ENCODE assay signal across 8 cellular contexts in genomic region chr10:62817120-62817762, GRCh38. TPM values are rescaled to one million over a fixed set of nuclear protein-coding genes. Genes with fewer than 3 reads are reported as not detected.
DNase-seq lines count a peak whose midpoint lies in the region; ATAC-seq lines count a peak whose summit lies in the region.

No MANE protein-coding gene starts in this region.

- no peaks in the 10 kb centered on the region for H3K9me3 ChIP-seq in ectodermal cell (ENCODE audit: control insufficient read depth, low read length)

- H2AFZ ChIP-seq in ACC112 (ENCODE audit: low read length, unreplicated experiment) = peak overlapping the region; percentile 49

- peaks cover 19% of the 10 kb centered on the region for H3K27me3 Mint-ChIP-seq in activated CD4-positive, alpha-beta T cell treated with anti-CD3 and anti-CD28 coated beads for 36 hours

- ATAC-seq in GM19035 (IDR thresholded peaks at IDR 0.05; ENCODE audit: unreplicated experiment) (peak; percentile 20), HG03520 (IDR thresholded peaks at IDR 0.05; ENCODE audit: unreplicated experiment) (peak; percentile 8)
- ATAC-seq in activated CD4-positive, alpha-beta T cell treated with anti-CD3 and anti-CD28 coated beads for 36 hours = peak; percentile 6

- CTCF ChIA-PET in activated CD4-positive, alpha-beta T cell treated with anti-CD3 and anti-CD28 coated beads for 36 hours (lab: Charles Lee) = interaction anchor here (0.5 to 4.2 kb wide), 33 partner anchors 9 to 829 kb away, joined by 3 to 51 read pairs (median 3); partner anchors contain the start of gene NRBF2

- H3K9me3 Mint-ChIP-seq in activated CD4-positive, alpha-beta T cell treated with anti-CD3 and anti-CD28 coated beads for 36 hours (ENCODE audit: low read depth) = no peaks in the 10 kb centered on the region

- H3K36me3 Mint-ChIP-seq in activated CD4-positive, alpha-beta T cell treated with anti-CD3 and anti-CD28 coated beads for 36 hours (ENCODE audit: low read depth) = peaks cover 39% of the 10 kb centered on the region

- H3K27ac Mint-ChIP-seq in activated CD4-positive, alpha-beta T cell treated with anti-CD3 and anti-CD28 coated beads for 36 hours = peak overlapping the region; percentile 99

- H3K79me2 ChIP-seq in ACC112 (ENCODE audit: control insufficient read depth, insufficient read depth, low read length, unreplicated experiment) = no peaks in the 10 kb centered on the region

- peaks cover 40% of the 10 kb centered on the region for H3K4me1 Mint-ChIP-seq in activated CD4-positive, alpha-beta T cell treated with anti-CD3 and anti-CD28 coated beads for 36 hours

- no peaks in the 10 kb centered on the region for H3K36me3 ChIP-seq in ACC112 (ENCODE audit: insufficient read depth, low read length)
- H3K36me3 ChIP-seq in ectodermal cell (ENCODE audit: control insufficient read depth, insufficient read depth, low read length) = no peaks in the 10 kb centered on the region

- POLR2A ChIA-PET in activated CD4-positive, alpha-beta T cell treated with anti-CD3 and anti-CD28 coated beads for 36 hours (lab: Charles Lee) = interaction anchor here (0.6 to 2.5 kb wide), 11 partner anchors 13 to 316 kb away, joined by 3 to 17 read pairs (median 7); partner anchors contain the start of genes ADO and NRBF2

- H3K4me1 ChIP-seq in ACC112 (ENCODE audit: control insufficient read depth, insufficient read depth, low read length, unreplicated experiment) (peaks cover 5% of the 10 kb centered on the region), ectodermal cell (ENCODE audit: control insufficient read depth, insufficient read depth, low read length) (peaks cover 14% of the 10 kb centered on the region)

- WGBS in ectodermal cell, 2 experiments = 1% methylated on average over 49 of the region's 49 CpGs

- H3K27ac ChIP-seq in ACC112 (ENCODE audit: low read depth, low read length) (no peak overlapping the region), ectodermal cell (ENCODE audit: insufficient read depth, low read depth, low read length, poor library complexity, severe bottlenecking) (no peak overlapping the region)

- peak overlapping the region; percentile 99 for H3K4me3 Mint-ChIP-seq in activated CD4-positive, alpha-beta T cell treated with anti-CD3 and anti-CD28 coated beads for 36 hours

- DNase-seq in activated CD4-positive, alpha-beta T cell treated with anti-CD3 and anti-CD28 coated beads for 36 hours = peak; percentile 77
- peak; percentile 91 for DNase-seq in mesenteric fat pad (ENCODE audit: low spot score)
- peak; percentile 55 to 68 for DNase-seq in stimulated activated CD8-positive, alpha-beta memory T cell treated with anti-CD3 and anti-CD28 coated beads, Interleukin-7, amount 100 ng/mL, for 4 hours (ENCODE audit: low read depth in 2 of 2)
- no peak for DNase-seq in COLO829 (ENCODE audit: low spot score)

- intact Hi-C loops in activated CD4-positive, alpha-beta T cell treated with anti-CD3 and anti-CD28 coated beads for 36 hours (cut with DNase I, micrococcal nuclease) = loop anchor here (2.0 to 10.0 kb wide), 11 partner anchors 225 to 914 kb away; partner anchors contain the start of gene REEP3 (in 1 of the 2)

- H3K27me3 ChIP-seq in ACC112 (ENCODE audit: insufficient read depth, low read length) = peaks cover 50% of the 10 kb centered on the region
- H3K27me3 ChIP-seq in ectodermal cell (ENCODE audit: control insufficient read depth, insufficient read depth, low read length, poor library complexity, severe bottlenecking) = peaks cover 77% of the 10 kb centered on the region

- H3K4me3 ChIP-seq in ACC112 (ENCODE audit: low read depth, low read length) (peak overlapping the region; percentile 81), ectodermal cell (ENCODE audit: insufficient read depth, low read depth, low read length) (peak overlapping the region; percentile 54)

RNA-seq across cellular contexts. Expression of gene EGR2, which starts 1.1 kb away (rescaled TPM):
- 10 to 100 TPM; 46.0 to 53.9 TPM for total RNA-seq in activated CD4-positive, alpha-beta T cell treated with anti-CD3 and anti-CD28 coated beads for 36 hours
- polyA plus RNA-seq in ectodermal cell (2013, experiment 1 of 4) = 11.0 TPM
- 10.5 TPM for polyA plus RNA-seq in ectodermal cell (2013, experiment 2 of 4)
- polyA plus RNA-seq in ectodermal cell (2013, experiment 3 of 4) = 8.9 TPM
- polyA plus RNA-seq in ectodermal cell (2013, experiment 4 of 4) = 8.8 TPM
- 21.1 TPM for total RNA-seq in mesenteric fat pad

RNA-seq across cellular contexts. Expression of gene ADO, which starts 12.7 kb away (rescaled TPM):
- 10 to 100 TPM; 21.5 to 23.2 TPM for total RNA-seq in activated CD4-positive, alpha-beta T cell treated with anti-CD3 and anti-CD28 coated beads for 36 hours
- 29.5 TPM for polyA plus RNA-seq in ectodermal cell (2013, experiment 1 of 4)
- 28.6 TPM for polyA plus RNA-seq in ectodermal cell (2013, experiment 2 of 4)
- polyA plus RNA-seq in ectodermal cell (2013, experiment 3 of 4) = 23.2 TPM
- 27.9 TPM for polyA plus RNA-seq in ectodermal cell (2013, experiment 4 of 4)
- 18.5 TPM for total RNA-seq in mesenteric fat pad
